Comparison of ENCODE assay signal across 8 cellular contexts in the genomic region with DNA sequence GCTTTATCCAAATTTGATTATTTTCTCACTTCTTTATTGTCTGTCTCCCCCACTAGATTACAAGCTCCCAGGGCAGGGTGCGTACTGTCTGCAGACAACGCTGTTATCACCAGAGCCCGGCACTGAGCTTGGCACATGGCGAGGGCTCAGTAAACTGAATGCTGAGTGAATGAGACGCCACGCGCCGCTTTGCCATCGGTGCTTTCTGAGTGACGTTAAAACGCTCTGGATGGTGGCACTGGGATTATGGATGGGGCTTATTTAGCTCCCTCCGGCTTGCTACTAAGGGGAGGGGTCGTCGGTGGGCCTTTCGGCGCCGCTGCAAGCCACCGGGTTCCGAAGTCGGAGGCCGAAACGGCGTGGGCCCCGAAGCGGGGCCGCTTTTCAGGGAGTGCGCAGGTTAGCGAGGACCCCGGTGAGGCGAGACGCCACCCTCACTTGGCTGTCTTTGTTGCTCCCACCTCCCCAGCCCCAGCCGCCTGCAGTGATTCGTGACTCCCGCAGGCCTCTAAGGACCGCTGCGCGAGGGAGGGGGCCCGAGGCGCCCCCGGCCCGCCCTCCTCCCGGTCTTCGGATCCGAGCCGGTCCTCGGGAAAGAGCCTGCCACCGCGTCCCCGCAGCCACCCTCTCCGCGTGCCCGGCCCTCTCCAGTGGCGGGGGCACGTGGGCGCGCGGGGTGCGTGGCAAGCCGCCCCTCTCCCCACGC. TPM values are rescaled to one million over a fixed set of nuclear protein-coding genes. Genes with fewer than 3 reads are reported as not detected.
DNase-seq lines count a peak whose midpoint lies in the region; ATAC-seq and TF ChIP-seq lines count a peak whose summit lies in the region.

No MANE protein-coding gene starts in this region.

- H3K4me3 ChIP-seq in CD8-positive, alpha-beta T cell (ENCODE audit: low read depth, low read length): peak overlapping the region; percentile 57

- in situ Hi-C loops in KBM-7 (cut with MboI; ENCODE audit: low pct_unique_long_range_greater_than_20kb, low sequenced_read_pairs): no loop called here

- peak in 3 of 7 experiments; percentile 11 to 53 (median 15) for DNase-seq in CD8-positive, alpha-beta T cell
- peak; percentile 15 for DNase-seq in KBM-7
- peak; percentile 4 for DNase-seq in activated T-helper 1 cell treated with Interleukin-2 at 50 U/mL for 16 hours (ENCODE audit: low read depth)
- peak; percentile 68 for DNase-seq in glutamatergic neuron
- no peak for DNase-seq in progenitor cell of endocrine pancreas (ENCODE audit: low spot score, unreplicated experiment)
- no peak for DNase-seq in pons (ENCODE audit: low spot score)

- peaks cover 18% of the 10 kb centered on the region for H3K4me1 ChIP-seq in CD8-positive, alpha-beta T cell (ENCODE audit: insufficient read depth, low read length)

- no peaks in the 10 kb centered on the region for H3K9me3 ChIP-seq in CD8-positive, alpha-beta T cell (ENCODE audit: low read length)

- H3K4me3 Mint-ChIP-seq in CD8-positive, alpha-beta T cell: peak overlapping the region; percentile 86
- peak overlapping the region; percentile 88 for H3K4me3 Mint-ChIP-seq in glutamatergic neuron (ENCODE audit: unreplicated experiment)
- H3K4me3 Mint-ChIP-seq in progenitor cell of endocrine pancreas (ENCODE audit: low read depth): peak overlapping the region; percentile 75

- no peaks in the 10 kb centered on the region for H3K36me3 Mint-ChIP-seq in CD8-positive, alpha-beta T cell
- peaks cover 5% of the 10 kb centered on the region for H3K36me3 Mint-ChIP-seq in glutamatergic neuron (ENCODE audit: unreplicated experiment)
- peaks cover 2% of the 10 kb centered on the region for H3K36me3 Mint-ChIP-seq in progenitor cell of endocrine pancreas (ENCODE audit: insufficient read depth)

- CTCF ChIA-PET in CD8-positive, alpha-beta T cell (lab: Charles Lee): interaction anchor here (1.5 kb wide), 1 partner anchor 118 kb away, joined by 6 read pairs; no protein-coding TSS in a partner anchor

- no peak for TF ChIP-seq CTCF in CD8-positive, alpha-beta T cell (IDR thresholded peaks at IDR 0.05)
- TF ChIP-seq CTCF in glutamatergic neuron (IDR thresholded peaks at IDR 0.05; ENCODE audit: partially characterized antibody, unreplicated experiment) (no peak), progenitor cell of endocrine pancreas (IDR thresholded peaks at IDR 0.05; ENCODE audit: unreplicated experiment) (no peak)

- H3K27me3 Mint-ChIP-seq in CD8-positive, alpha-beta T cell (ENCODE audit: low read depth): no peaks in the 10 kb centered on the region
- H3K27me3 Mint-ChIP-seq in glutamatergic neuron (ENCODE audit: unreplicated experiment) (peaks cover 10% of the 10 kb centered on the region), progenitor cell of endocrine pancreas (peaks cover 51% of the 10 kb centered on the region)

- peak; percentile 49 for ATAC-seq in CD8-positive, alpha-beta T cell
- ATAC-seq in HG02981 (IDR thresholded peaks at IDR 0.05; ENCODE audit: unreplicated experiment) (no peak), GM21723 (IDR thresholded peaks at IDR 0.05; ENCODE audit: unreplicated experiment) (no peak)

- H3K36me3 ChIP-seq in CD8-positive, alpha-beta T cell (ENCODE audit: insufficient read depth, low read length): no peaks in the 10 kb centered on the region

- POLR2A ChIA-PET in CD8-positive, alpha-beta T cell (lab: Charles Lee): no interaction called here

- H3K27me3 ChIP-seq in CD8-positive, alpha-beta T cell (ENCODE audit: insufficient read depth, low read length): no peaks in the 10 kb centered on the region

- H3K27ac Mint-ChIP-seq in CD8-positive, alpha-beta T cell: peak overlapping the region; percentile 76
- H3K27ac Mint-ChIP-seq in glutamatergic neuron (ENCODE audit: unreplicated experiment): peak overlapping the region; percentile 91
- H3K27ac Mint-ChIP-seq in progenitor cell of endocrine pancreas: no peak overlapping the region

- peaks cover 38% of the 10 kb centered on the region for H3K4me1 Mint-ChIP-seq in CD8-positive, alpha-beta T cell (ENCODE audit: low read depth)
- H3K4me1 Mint-ChIP-seq in glutamatergic neuron (ENCODE audit: low read depth, unreplicated experiment): peaks cover 4% of the 10 kb centered on the region
- no peaks in the 10 kb centered on the region for H3K4me1 Mint-ChIP-seq in progenitor cell of endocrine pancreas (ENCODE audit: low read depth)

- H3K9me3 Mint-ChIP-seq in CD8-positive, alpha-beta T cell: no peaks in the 10 kb centered on the region
- H3K9me3 Mint-ChIP-seq in glutamatergic neuron (ENCODE audit: unreplicated experiment): peaks cover 7% of the 10 kb centered on the region
- H3K9me3 Mint-ChIP-seq in progenitor cell of endocrine pancreas (ENCODE audit: low read depth): peaks cover 20% of the 10 kb centered on the region

- peak overlapping the region; percentile 48 for H3K27ac ChIP-seq in CD8-positive, alpha-beta T cell (ENCODE audit: low read depth, low read length)

- intact Hi-C loops in CD8-positive, alpha-beta T cell (cut with DNase I, micrococcal nuclease): loop anchor here (5.0 kb wide), 3 partner anchors 159 to 351 kb away; a partner anchor contains a TSS

RNA-seq across cellular contexts. Expression of a gene that starts 0.6 kb away (rescaled TPM):
- total RNA-seq in CD8-positive, alpha-beta T cell: 10 to 100 TPM; 10.7 to 11.8 TPM
- total RNA-seq in glutamatergic neuron (ENCODE audit: unreplicated experiment) (161 TPM), progenitor cell of endocrine pancreas (2.8 and 3.0 TPM in 2 replicates)

Comparison
In these comparisons a context has a peak if more than half of its experiments do, and no peak if none do; other contexts are left out.
1. DNase-seq: peak in KBM-7 (single experiment), activated T-helper 1 cell treated with Interleukin-2 at 50 U/mL for 16 hours (single experiment) and glutamatergic neuron (single experiment); none in progenitor cell of endocrine pancreas (single experiment) and pons (single experiment).
2. RNA of a gene that starts 0.6 kb away (total RNA-seq): 161 TPM in glutamatergic neuron (single experiment); 10.7 to 11.8 TPM in CD8-positive, alpha-beta T cell and 2.8 to 3.0 TPM in progenitor cell of endocrine pancreas; every median in the first group is over 10 times any median in the second.
3. Peak in every context shown above with its lines, with median percentiles within 50 percentile points of each other: H3K4me3 Mint-ChIP-seq.